8 cellular contexts compared by ENCODE assay signal in genomic region chr12:31324845-31325523, GRCh38. TPM values are rescaled to one million over a fixed set of nuclear protein-coding genes. Genes with fewer than 3 reads are reported as not detected.
DNase-seq lines count a peak whose midpoint lies in the region; ATAC-seq and TF ChIP-seq lines count a peak whose summit lies in the region.

No MANE protein-coding gene starts in this region.

- peak overlapping the region; percentile 100 for H3K4me3 Mint-ChIP-seq in activated CD4-positive, alpha-beta T cell treated with anti-CD3 and anti-CD28 coated beads for 36 hours

- TF ChIP-seq RAD21 in liver (IDR thresholded peaks at IDR 0.05): no peak

- DNase-seq in NCI-H1694 (lab: John Stamatoyannopoulos, UW): peak; percentile 11
- DNase-seq in activated CD4-positive, alpha-beta T cell treated with anti-CD3 and anti-CD28 coated beads for 36 hours: peak; percentile 63
- DNase-seq in coronary artery (ENCODE audit: low spot score): peak; percentile 77
- DNase-seq in stimulated activated CD4-positive, alpha-beta T cell treated with anti-CD3 and anti-CD28 coated beads, Interleukin-4, amount 100 ng/mL, for 4 hours: peak; percentile 37 to 42

- H3K9me3 Mint-ChIP-seq in activated CD4-positive, alpha-beta T cell treated with anti-CD3 and anti-CD28 coated beads for 36 hours (ENCODE audit: low read depth): no peaks in the 10 kb centered on the region

- ATAC-seq in GM21529 (IDR thresholded peaks at IDR 0.05; ENCODE audit: unreplicated experiment) (peak; percentile 0), HG02678 (IDR thresholded peaks at IDR 0.05; ENCODE audit: unreplicated experiment) (no peak)
- ATAC-seq in activated CD4-positive, alpha-beta T cell treated with anti-CD3 and anti-CD28 coated beads for 36 hours: no peak

- H3K27ac Mint-ChIP-seq in activated CD4-positive, alpha-beta T cell treated with anti-CD3 and anti-CD28 coated beads for 36 hours: peak overlapping the region; percentile 95

- H3K36me3 Mint-ChIP-seq in activated CD4-positive, alpha-beta T cell treated with anti-CD3 and anti-CD28 coated beads for 36 hours (ENCODE audit: low read depth): peaks cover 31% of the 10 kb centered on the region

- POLR2A ChIA-PET in activated CD4-positive, alpha-beta T cell treated with anti-CD3 and anti-CD28 coated beads for 36 hours (lab: Charles Lee): interaction anchor here (0.6 kb wide), 1 partner anchor 478 kb away, joined by 3 read pairs; no protein-coding TSS in a partner anchor

- H3K36me3 ChIP-seq in liver (ENCODE audit: control insufficient read depth in 4 of 4, insufficient read depth in 3 of 4, low read depth in 1 of 4, low read length in 3 of 4): no peaks in the 10 kb centered on the region

- intact Hi-C loops in activated CD4-positive, alpha-beta T cell treated with anti-CD3 and anti-CD28 coated beads for 36 hours (cut with DNase I, micrococcal nuclease): loop anchor here (1.0 to 10.0 kb wide), 11 partner anchors 402 to 1944 kb away; partner anchors contain the start of genes ERGIC2 (in 2 of the 2), AMN1 (in 1 of the 2), CAPRIN2 (in 1 of the 2) and DNM1L (in 1 of the 2)

- WGBS in liver: under 1% methylated on average over 69 of the region's 69 CpGs

- no peaks in the 10 kb centered on the region for H3K9me3 ChIP-seq in liver (ENCODE audit: control insufficient read depth in 4 of 4, low read length in 3 of 4)

- H3K4me3 ChIP-seq in coronary artery (peak overlapping the region; percentile 94), liver (ENCODE audit: low read depth in 1 of 3, low read length in 3 of 3) (peak overlapping the region; percentile 72 to 96 (median 92))

- H3K9ac ChIP-seq in liver (ENCODE audit: low read depth in 1 of 2, low read length in 2 of 2): peak overlapping the region; percentile 87 to 99

- H3K4me1 Mint-ChIP-seq in activated CD4-positive, alpha-beta T cell treated with anti-CD3 and anti-CD28 coated beads for 36 hours: peaks cover 35% of the 10 kb centered on the region

- no peaks in the 10 kb centered on the region for H3K27me3 Mint-ChIP-seq in activated CD4-positive, alpha-beta T cell treated with anti-CD3 and anti-CD28 coated beads for 36 hours

- H3K27me3 ChIP-seq in liver (ENCODE audit: control insufficient read depth in 4 of 4, insufficient read depth in 4 of 4, low read length in 3 of 4): no peaks in the 10 kb centered on the region

- CTCF ChIA-PET in activated CD4-positive, alpha-beta T cell treated with anti-CD3 and anti-CD28 coated beads for 36 hours (lab: Charles Lee): no interaction called here

- H3K27ac ChIP-seq in C4-2B: peak overlapping the region; percentile 98
- peak overlapping the region; percentile 48 to 80 for H3K27ac ChIP-seq in coronary artery
- H3K27ac ChIP-seq in liver (ENCODE audit: low read depth in 1 of 2, low read length in 2 of 2): peak overlapping the region; percentile 87 to 97

- peaks cover 0 to 10% (median 0%) of the 10 kb centered on the region in 4 donors for H3K4me1 ChIP-seq in liver (ENCODE audit: control insufficient read depth in 4 of 4, insufficient read depth in 4 of 4, low read length in 3 of 4)

- TF ChIP-seq CTCF in C4-2B (conservative IDR thresholded peaks at IDR 0.05): no peak
- no peak for TF ChIP-seq CTCF in coronary artery (IDR thresholded peaks at IDR 0.05)
- TF ChIP-seq CTCF in liver (IDR thresholded peaks at IDR 0.05; ENCODE audit: low read depth, low read length, missing input control): no peak

TF ChIP-seq in liver, 16 proteins besides CTCF, POLR2A, EP300 and RAD21:
- no peak for TF ChIP-seq ZBTB33 (IDR thresholded peaks at IDR 0.05)
- TF ChIP-seq REST (IDR thresholded peaks at IDR 0.05): no peak
- TF ChIP-seq EGR1 (IDR thresholded peaks at IDR 0.05; ENCODE audit: low read depth in 2 of 2): no peak
- TF ChIP-seq MAX (IDR thresholded peaks at IDR 0.05): peak; percentile 46
- TF ChIP-seq YY1 (IDR thresholded peaks at IDR 0.05): peak; percentile 84
- no peak for TF ChIP-seq HNF4G (IDR thresholded peaks at IDR 0.05)
- peak; percentile 44 for TF ChIP-seq TAF1 (conservative IDR thresholded peaks at IDR 0.05)
- TF ChIP-seq GABPA (IDR thresholded peaks at IDR 0.05 in 1 of 2, conservative IDR thresholded peaks at IDR 0.05 in 1 of 2): no peak
- TF ChIP-seq NR2F2 (IDR thresholded peaks at IDR 0.05): no peak
- TF ChIP-seq FOXA1 (IDR thresholded peaks at IDR 0.05): no peak
- TF ChIP-seq ATF3 (IDR thresholded peaks at IDR 0.05): no peak
- TF ChIP-seq SP1 (IDR thresholded peaks at IDR 0.05): peak; percentile 48
- no peak for TF ChIP-seq JUND (IDR thresholded peaks at IDR 0.05)
- peak in 1 of 2 donors; percentile 17 for TF ChIP-seq HNF4A (conservative IDR thresholded peaks at IDR 0.05)
- no peak for TF ChIP-seq FOXA2 (IDR thresholded peaks at IDR 0.05)
- TF ChIP-seq RXRA (IDR thresholded peaks at IDR 0.05): peak; percentile 34 to 51

RNA-seq across cellular contexts. Expression of gene SINHCAF, which starts 1.0 kb away (rescaled TPM):
- 100 to 1,000 TPM; 187 to 211 TPM for total RNA-seq in activated CD4-positive, alpha-beta T cell treated with anti-CD3 and anti-CD28 coated beads for 36 hours
- 10 to 100 TPM in 1 of 2 donors, 1 to 10 TPM in 1; 3.9 to 10.3 TPM for total RNA-seq in liver
- polyA plus RNA-seq in liver: 1 to 10 TPM; 2.3 to 5.8 TPM

Comparison
In these comparisons a context has a peak if more than half of its experiments do, and no peak if none do; other contexts are left out.
1. DNase-seq: peak in every context shown above with its lines; median percentile 77 in coronary artery; 63 in activated CD4-positive, alpha-beta T cell treated with anti-CD3 and anti-CD28 coated beads for 36 hours; 40 in stimulated activated CD4-positive, alpha-beta T cell treated with anti-CD3 and anti-CD28 coated beads, Interleukin-4, amount 100 ng/mL, for 4 hours; 11 in NCI-H1694.
2. RNA of gene SINHCAF, which starts 1.0 kb away (total RNA-seq): 187 to 211 TPM in activated CD4-positive, alpha-beta T cell treated with anti-CD3 and anti-CD28 coated beads for 36 hours; 3.9 to 10.3 TPM in liver; every median in the first group is over 10 times any median in the second.
3. Peak in every context shown above with its lines, with median percentiles within 50 percentile points of each other: H3K27ac ChIP-seq.